10 cellular contexts compared by ENCODE assay signal in the genomic region with DNA sequence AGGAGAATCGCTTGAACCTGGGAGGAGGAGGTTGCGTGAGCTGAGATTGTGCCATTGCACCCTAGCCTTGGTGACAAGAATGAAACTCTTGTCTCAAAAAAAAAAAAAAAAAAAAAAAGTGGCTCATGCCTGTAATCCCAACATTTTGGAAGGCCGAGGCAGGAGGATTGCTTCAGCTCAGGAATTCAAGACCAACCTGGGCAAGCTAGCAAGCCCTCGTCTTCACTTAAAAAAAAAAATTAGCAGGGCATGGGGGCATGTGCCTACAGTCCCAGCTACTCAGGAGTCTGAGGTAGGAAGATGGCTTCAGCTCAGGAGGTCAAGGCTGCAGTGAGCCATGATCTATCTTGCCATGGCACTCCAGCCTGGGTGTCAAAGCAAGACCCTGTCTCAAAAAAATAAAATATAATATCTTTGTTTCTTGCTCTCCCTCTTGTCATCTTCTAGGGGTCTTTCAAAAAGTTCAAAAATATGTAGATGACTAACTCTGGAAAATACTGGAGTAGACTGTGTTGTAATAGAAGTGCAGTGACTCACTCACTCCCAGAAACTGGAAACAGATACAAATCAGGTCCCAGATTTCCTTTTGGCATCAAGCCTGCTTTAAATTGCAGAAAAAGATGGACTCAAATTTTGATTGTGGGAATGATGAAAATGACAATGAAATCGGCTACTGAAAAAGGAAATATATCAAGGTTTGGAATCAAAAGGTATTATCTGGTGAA. TPM values are rescaled to one million over a fixed set of nuclear protein-coding genes. Genes with fewer than 3 reads are reported as not detected.
DNase-seq lines count a peak whose midpoint lies in the region; ATAC-seq and TF ChIP-seq lines count a peak whose summit lies in the region.
"Had no signal": no experiment of that assay in that cellular context is flagged by ENCODE, and none has a peak within 500 bp of the region (broad histone marks: within the 10 kb centered on the region; RNA-seq: fewer than 3 reads in every experiment).

No MANE protein-coding gene starts in this region.

- no peak overlapping the region for H3K4me3 ChIP-seq in mammary epithelial cell (replicated peaks in 1 of 3; ENCODE audit: insufficient read depth in 1 of 3, low read depth in 2 of 3, low read length in 3 of 3)

- dilution Hi-C loops in mammary epithelial cell (cut with HindIII; ENCODE audit: low sequenced_read_pairs): no loop called here

- POLR2A ChIA-PET in naive thymus-derived CD8-positive, alpha-beta T cell (lab: Charles Lee): interaction anchor here (0.6 to 4.3 kb wide), 4 partner anchors 17 to 91 kb away, joined by 4 to 52 read pairs (median 6); a partner anchor contains a TSS

- H3K36me3 ChIP-seq in mammary epithelial cell (ENCODE audit: insufficient read depth, low read length): no peaks in the 10 kb centered on the region

- H3K9me3 ChIP-seq in mammary epithelial cell (replicated peaks; ENCODE audit: insufficient read depth, low read length): no peaks in the 10 kb centered on the region

- no peaks in the 10 kb centered on the region for H3K36me3 Mint-ChIP-seq in mesothelial cell of epicardium
- no peaks in the 10 kb centered on the region for H3K36me3 Mint-ChIP-seq in naive thymus-derived CD8-positive, alpha-beta T cell
- H3K36me3 Mint-ChIP-seq: activated naive CD8-positive, alpha-beta T cell treated with anti-CD3 and anti-CD28 coated beads, Interleukin-2, amount 10 ng/mL, durations not matched to agents 7 days and 5 days had no signal

- peaks cover 26% of the 10 kb centered on the region for H3K27me3 Mint-ChIP-seq in mesothelial cell of epicardium (ENCODE audit: low read depth)
- H3K27me3 Mint-ChIP-seq in naive thymus-derived CD8-positive, alpha-beta T cell: peaks cover 0 to 2% (median 0%) of the 10 kb centered on the region in 5 donors

- peaks cover 19% of the 10 kb centered on the region for H3K4me1 Mint-ChIP-seq in mesothelial cell of epicardium
- H3K4me1 Mint-ChIP-seq in naive thymus-derived CD8-positive, alpha-beta T cell: peaks cover 3 to 21% (median 13%) of the 10 kb centered on the region in 4 donors

- TF ChIP-seq CTCF in mammary epithelial cell (conservative IDR thresholded peaks at IDR 0.05 in 1 of 2, IDR thresholded peaks at IDR 0.05 in 1 of 2; ENCODE audit: extremely low read depth in 1 of 2, insufficient read depth in 1 of 2, low read depth in 1 of 2, low read length in 2 of 2) (no peak), mesothelial cell of epicardium (IDR thresholded peaks at IDR 0.05; ENCODE audit: unreplicated experiment) (no peak)

- DNase-seq in AG20443 (ENCODE audit: low spot score) (peak; percentile 75), HT1080 (ENCODE audit: low read depth) (peak; percentile 78), mammary epithelial cell (peak; percentile 82), lung microvascular endothelial cell (ENCODE audit: low read depth in 2 of 2) (peak; percentile 49 to 81), amygdala (lab: John Stamatoyannopoulos, UW) (no peak), mesothelial cell of epicardium (ENCODE audit: low spot score in 2 of 2, unreplicated experiment in 2 of 2) (no peak)
- DNase-seq in naive thymus-derived CD8-positive, alpha-beta T cell: no peak
- DNase-seq: activated naive CD8-positive, alpha-beta T cell treated with anti-CD3 and anti-CD28 coated beads, Interleukin-2, amount 10 ng/mL, durations not matched to agents 7 days and 5 days; T-helper 9 cell had no signal

- CTCF ChIA-PET in mammary epithelial cell (lab: Charles Lee; ENCODE audit: low non-redundant PET): no interaction called here

- peak overlapping the region; percentile 51 for H3K27ac ChIP-seq in mammary epithelial cell (ENCODE audit: insufficient read depth, low read depth, low read length)

- BruUV-seq in mammary epithelial cell (replicated peaks; lab: Mats Ljungman, UMichigan): no TSS peak

- H3K79me2 ChIP-seq in mammary epithelial cell (ENCODE audit: insufficient read depth, low read length): peaks cover 21% of the 10 kb centered on the region

- intact Hi-C loops in mammary epithelial cell (cut with micrococcal nuclease): loop anchor here (10.0 kb wide), 2 partner anchors 301 to 451 kb away; a partner anchor contains a TSS

- in situ Hi-C loops in mammary epithelial cell (cut with MboI; ENCODE audit: low sequenced_read_pairs in 2 of 2): loop anchor here in 1 of 2 donors (25.0 kb wide), 1 partner anchor 349 kb away; a partner anchor contains a TSS

- H3K9ac ChIP-seq in mammary epithelial cell (ENCODE audit: insufficient read depth, low read length): no peak overlapping the region

- H3K4me1 ChIP-seq in mammary epithelial cell (ENCODE audit: insufficient read depth, low read length): peaks cover 22% of the 10 kb centered on the region

- 34% methylated on average over 3 of the region's 5 CpGs for WGBS in mammary epithelial cell (ENCODE audit: low coverage, missing lambda C conversion rate)

- H3K27me3 ChIP-seq in mammary epithelial cell (ENCODE audit: insufficient read depth, low read length): no peaks in the 10 kb centered on the region

- no peak overlapping the region for H3K4me3 Mint-ChIP-seq in mesothelial cell of epicardium
- H3K4me3 Mint-ChIP-seq in naive thymus-derived CD8-positive, alpha-beta T cell: peak overlapping the region in 1 of 10 donors; percentile 14
- H3K4me3 Mint-ChIP-seq: activated naive CD8-positive, alpha-beta T cell treated with anti-CD3 and anti-CD28 coated beads, Interleukin-2, amount 10 ng/mL, durations not matched to agents 7 days and 5 days had no signal

- H3K4me2 ChIP-seq in mammary epithelial cell (ENCODE audit: insufficient read depth, low read depth, low read length): peak overlapping the region; percentile 4

- H3K9me3 Mint-ChIP-seq in mesothelial cell of epicardium: no peaks in the 10 kb centered on the region
- no peaks in the 10 kb centered on the region for H3K9me3 Mint-ChIP-seq in naive thymus-derived CD8-positive, alpha-beta T cell
- H3K9me3 Mint-ChIP-seq: activated naive CD8-positive, alpha-beta T cell treated with anti-CD3 and anti-CD28 coated beads, Interleukin-2, amount 10 ng/mL, durations not matched to agents 7 days and 5 days had no signal

- ATAC-seq in GM18511 (IDR thresholded peaks at IDR 0.05; ENCODE audit: unreplicated experiment): no peak
- ATAC-seq in naive thymus-derived CD8-positive, alpha-beta T cell: no peak

- no peak overlapping the region for H3K27ac Mint-ChIP-seq in mesothelial cell of epicardium
- peak overlapping the region in 1 of 10 donors; percentile 59 for H3K27ac Mint-ChIP-seq in naive thymus-derived CD8-positive, alpha-beta T cell
- H3K27ac Mint-ChIP-seq: activated naive CD8-positive, alpha-beta T cell treated with anti-CD3 and anti-CD28 coated beads, Interleukin-2, amount 10 ng/mL, durations not matched to agents 7 days and 5 days had no signal

- no peaks in the 10 kb centered on the region for H4K20me1 ChIP-seq in mammary epithelial cell (ENCODE audit: insufficient read depth, low read length)

- no peak overlapping the region for H2AFZ ChIP-seq in mammary epithelial cell (ENCODE audit: low read depth, low read length)

RNA-seq across cellular contexts. Expression of a gene that starts 2.8 kb away (rescaled TPM):
- total RNA-seq in HT1080 (2014; rRNA removed; shearing (Covaris generic)): 29.5 and 31.3 TPM in 2 replicates
- polyA plus RNA-seq in HT1080 (2015; cell fraction: cytosol; rRNA removed): 47.2 and 50.6 TPM in 2 replicates
- 23.9 and 28.9 TPM in 2 replicates for polyA plus RNA-seq in HT1080 (2015; cell fraction: nucleus; rRNA removed)
- total RNA-seq in mammary epithelial cell: 10 to 100 TPM; 33.0 to 34.0 TPM
- polyA plus RNA-seq in mammary epithelial cell: 19.2 TPM
- polyA minus RNA-seq in mammary epithelial cell: 10.3 TPM
- total RNA-seq in lung microvascular endothelial cell: 35.1 and 42.1 TPM in 2 replicates
- 34.9 to 36.7 TPM (median 36.5 TPM) in 3 replicates for total RNA-seq in mesothelial cell of epicardium
- total RNA-seq in naive thymus-derived CD8-positive, alpha-beta T cell: 10 to 100 TPM; 20.9 to 24.0 TPM
- 10 to 100 TPM; 15.9 to 20.7 (median 20.1) TPM for polyA plus RNA-seq in naive thymus-derived CD8-positive, alpha-beta T cell

RNA-seq across cellular contexts. Expression of a gene that starts 17.5 kb away (rescaled TPM):
- 15.1 and 16.9 TPM in 2 replicates for total RNA-seq in HT1080 (2014; rRNA removed; shearing (Covaris generic))
- 17.0 and 24.0 TPM in 2 replicates for polyA plus RNA-seq in HT1080 (2015; cell fraction: cytosol; rRNA removed)
- polyA plus RNA-seq in HT1080 (2015; cell fraction: nucleus; rRNA removed): 30.1 and 32.7 TPM in 2 replicates
- 10 to 100 TPM; 18.7 to 28.8 TPM for total RNA-seq in mammary epithelial cell
- 3.6 TPM for polyA plus RNA-seq in mammary epithelial cell
- polyA minus RNA-seq in mammary epithelial cell: 7.3 TPM
- 18.1 and 21.8 TPM in 2 replicates for total RNA-seq in lung microvascular endothelial cell
- 38.1 to 40.3 TPM (median 39.8 TPM) in 3 replicates for total RNA-seq in mesothelial cell of epicardium
- 10 to 100 TPM; 35.2 to 39.5 TPM for total RNA-seq in naive thymus-derived CD8-positive, alpha-beta T cell
- 10 to 100 TPM in 2 of 3 donors, 1 to 10 TPM in 1; 7.1 to 11.8 (median 11.8) TPM for polyA plus RNA-seq in naive thymus-derived CD8-positive, alpha-beta T cell

Comparison
In these comparisons a context has a peak if more than half of its experiments do, and no peak if none do; other contexts are left out.
1. DNase-seq: peak in AG20443 (single experiment), HT1080 (single experiment), mammary epithelial cell (single experiment) and lung microvascular endothelial cell (2 of 2); none in amygdala (0 of 56), mesothelial cell of epicardium (0 of 2) and naive thymus-derived CD8-positive, alpha-beta T cell (0 of 10).